Comparison of ENCODE assay signal across 19 cellular contexts in genomic region chr4:34371676-34372075, GRCh38.
DNase-seq lines count a peak whose midpoint lies in the region; ATAC-seq and TF ChIP-seq lines count a peak whose summit lies in the region.
"Had no signal": no experiment of that assay in that cellular context is flagged by ENCODE, and none has a peak within 500 bp of the region (broad histone marks: within the 10 kb centered on the region; RNA-seq: fewer than 3 reads in every experiment).

No MANE protein-coding gene starts in this region.

- H2AFZ ChIP-seq in neural progenitor cell (replicated peaks) (peak overlapping the region; percentile 63), osteoblast (ENCODE audit: low read length) (no peak overlapping the region)
- H2AFZ ChIP-seq: GM23338 had no signal

- H3K9ac ChIP-seq in neural progenitor cell, result no peak overlapping the region

- no peaks in the 10 kb centered on the region for H3K36me3 ChIP-seq in cardiac muscle cell
- H3K36me3 ChIP-seq in left ventricle myocardium inferior, result no peaks in the 10 kb centered on the region
- no peaks in the 10 kb centered on the region for H3K36me3 ChIP-seq in neural progenitor cell
- H3K36me3 ChIP-seq in osteoblast (ENCODE audit: insufficient read depth, low read length), result no peaks in the 10 kb centered on the region

- H3F3A ChIP-seq in neural progenitor cell (ENCODE audit: low read depth), result no peaks in the 10 kb centered on the region

- no peak for ATAC-seq in GM21717 (IDR thresholded peaks at IDR 0.05; ENCODE audit: unreplicated experiment)
- ATAC-seq: GM23338, HCT116 had no signal

- H3K4me1 ChIP-seq in cardiac muscle cell (ENCODE audit: low read depth), result peaks cover 6% of the 10 kb centered on the region
- no peaks in the 10 kb centered on the region for H3K4me1 ChIP-seq in left ventricle myocardium inferior
- no peaks in the 10 kb centered on the region for H3K4me1 ChIP-seq in neural progenitor cell
- H3K4me1 ChIP-seq in osteoblast (ENCODE audit: insufficient read depth, low read length), result no peaks in the 10 kb centered on the region

- no peaks in the 10 kb centered on the region for H3K36me3 Mint-ChIP-seq in neural progenitor cell
- H3K36me3 Mint-ChIP-seq: CD4-positive, CD25-positive, alpha-beta regulatory T cell; CD8-positive, alpha-beta memory T cell had no signal

- TF ChIP-seq CTCF in cardiac muscle cell (IDR thresholded peaks at IDR 0.05; ENCODE audit: low read depth, low read length), result no peak
- no peak for TF ChIP-seq CTCF in left ventricle myocardium inferior (IDR thresholded peaks at IDR 0.05; ENCODE audit: borderline replicate concordance)
- TF ChIP-seq CTCF in fibroblast of pulmonary artery (IDR thresholded peaks at IDR 0.05; ENCODE audit: low read length, missing control alignments), result no peak
- no peak for TF ChIP-seq CTCF in neural progenitor cell (IDR thresholded peaks at IDR 0.05)
- no peak for TF ChIP-seq CTCF in osteoblast (IDR thresholded peaks at IDR 0.05; ENCODE audit: extremely low read depth, low read depth, low read length)

- H3K4me1 Mint-ChIP-seq in neural progenitor cell, result no peaks in the 10 kb centered on the region
- H3K4me1 Mint-ChIP-seq: B cell; CD4-positive, CD25-positive, alpha-beta regulatory T cell; CD8-positive, alpha-beta memory T cell; GM23338 had no signal

- H4K20me1 ChIP-seq in neural progenitor cell (ENCODE audit: low read depth) (no peaks in the 10 kb centered on the region), osteoblast (ENCODE audit: insufficient read depth, low read length) (no peaks in the 10 kb centered on the region)

- no peaks in the 10 kb centered on the region for H3K27me3 Mint-ChIP-seq in neural progenitor cell (ENCODE audit: insufficient read depth, low read depth)
- H3K27me3 Mint-ChIP-seq: B cell; CD4-positive, CD25-positive, alpha-beta regulatory T cell; CD8-positive, alpha-beta memory T cell had no signal

- H3K4me2 ChIP-seq in neural progenitor cell (no peak overlapping the region), osteoblast (ENCODE audit: insufficient read depth, low read length) (no peak overlapping the region)
- H3K4me2 ChIP-seq: GM23338 had no signal

- H3K27me3 ChIP-seq in cardiac muscle cell, result no peaks in the 10 kb centered on the region
- no peaks in the 10 kb centered on the region for H3K27me3 ChIP-seq in left ventricle myocardium inferior (ENCODE audit: low read depth)
- no peaks in the 10 kb centered on the region for H3K27me3 ChIP-seq in neural progenitor cell
- H3K27me3 ChIP-seq in osteoblast (ENCODE audit: insufficient read depth, low read length), result no peaks in the 10 kb centered on the region

- H3K27ac ChIP-seq in cardiac muscle cell, result peak overlapping the region; percentile 72
- H3K27ac ChIP-seq in left ventricle myocardium inferior (replicated peaks), result no peak overlapping the region
- H3K27ac ChIP-seq in neural progenitor cell, result no peak overlapping the region
- H3K27ac ChIP-seq in osteoblast (ENCODE audit: low read depth, low read length), result no peak overlapping the region

- H3K4me3 ChIP-seq in cardiac muscle cell, result no peak overlapping the region
- no peak overlapping the region for H3K4me3 ChIP-seq in left ventricle myocardium inferior
- H3K4me3 ChIP-seq in fibroblast of pulmonary artery (replicated peaks; ENCODE audit: low read depth, low read length), result no peak overlapping the region
- H3K4me3 ChIP-seq in neural progenitor cell, result no peak overlapping the region
- no peak overlapping the region for H3K4me3 ChIP-seq in osteoblast (ENCODE audit: insufficient read depth, low read length)
- H3K4me3 ChIP-seq: GM23338 had no signal

- intact Hi-C loops in left ventricle myocardium inferior (cut with micrococcal nuclease), result no loop called here

- DNase-seq in cardiac muscle cell (ENCODE audit: low read depth in 1 of 2, low spot score in 1 of 2) (peak; percentile 34 to 70), left ventricle myocardium inferior (no peak), fibroblast of pulmonary artery (ENCODE audit: low read depth) (peak; percentile 12), neural progenitor cell (ENCODE audit: low spot score) (no peak), osteoblast (ENCODE audit: insufficient read length, low spot score, missing footprints) (no peak), NCI-H2029 (lab: John Stamatoyannopoulos, UW) (no peak)
- DNase-seq: C1 segment of cervical spinal cord; CD4-positive, CD25-positive, alpha-beta regulatory T cell; CD8-positive, alpha-beta memory T cell; COR-L47; DMS 273 treated with DMSO at 0.1 percent for 48 hours; DMS53; H7; HFFc6; IMR-90 had no signal

- H3K4me3 Mint-ChIP-seq in neural progenitor cell, result no peak overlapping the region
- H3K4me3 Mint-ChIP-seq: B cell; CD4-positive, CD25-positive, alpha-beta regulatory T cell; CD8-positive, alpha-beta memory T cell; GM23338; HFFc6 had no signal

- H3K9me3 Mint-ChIP-seq in neural progenitor cell, result no peaks in the 10 kb centered on the region
- H3K9me3 Mint-ChIP-seq: GM23338, HFFc6 had no signal

- H3K9me3 ChIP-seq in cardiac muscle cell (ENCODE audit: low read depth), result no peaks in the 10 kb centered on the region
- H3K9me3 ChIP-seq in left ventricle myocardium inferior (replicated peaks), result no peaks in the 10 kb centered on the region
- no peaks in the 10 kb centered on the region for H3K9me3 ChIP-seq in neural progenitor cell (ENCODE audit: low read depth)
- H3K9me3 ChIP-seq in osteoblast (ENCODE audit: low read depth, low read length), result no peaks in the 10 kb centered on the region

- H3K27ac Mint-ChIP-seq in neural progenitor cell, result no peak overlapping the region
- H3K27ac Mint-ChIP-seq: B cell; CD4-positive, CD25-positive, alpha-beta regulatory T cell; CD8-positive, alpha-beta memory T cell; GM23338; HFFc6 had no signal

- H3K79me2 ChIP-seq in neural progenitor cell (ENCODE audit: low read depth) (no peaks in the 10 kb centered on the region), osteoblast (ENCODE audit: insufficient read depth, low read length) (no peaks in the 10 kb centered on the region)

Comparison
In these comparisons a context has a peak if more than half of its experiments do, and no peak if none do; other contexts are left out.
1. DNase-seq: peak in cardiac muscle cell (2 of 2) and fibroblast of pulmonary artery (single experiment); none in left ventricle myocardium inferior (single experiment), neural progenitor cell (single experiment), osteoblast (single experiment) and NCI-H2029 (single experiment).